Comparison of ENCODE assay signal across 15 cellular contexts in the genomic region with DNA sequence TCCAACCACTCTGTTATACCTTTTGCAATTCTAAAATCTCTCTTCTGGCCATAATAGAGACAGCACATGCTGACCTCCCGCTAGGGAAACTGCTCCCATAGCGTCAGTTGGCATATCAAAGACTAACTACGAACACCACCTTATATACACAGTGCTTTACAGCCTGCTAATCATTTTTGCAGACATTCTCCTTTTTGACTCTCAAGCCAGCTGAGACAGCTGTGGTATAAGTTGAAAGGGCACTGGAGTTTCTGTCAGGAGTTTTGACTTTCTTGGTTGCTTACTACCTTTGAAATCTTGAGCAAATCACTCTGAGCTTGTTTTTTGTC.
DNase-seq lines count a peak whose midpoint lies in the region; ATAC-seq and TF ChIP-seq lines count a peak whose summit lies in the region.
"Had no signal": no experiment of that assay in that cellular context is flagged by ENCODE, and none has a peak within 500 bp of the region (broad histone marks: within the 10 kb centered on the region; RNA-seq: fewer than 3 reads in every experiment).

No MANE protein-coding gene starts in this region.

- peaks cover 64% of the 10 kb centered on the region for H3K4me1 ChIP-seq in KMS-11 (ENCODE audit: low read depth, poor library complexity, severe bottlenecking)
- H3K4me1 ChIP-seq in trophoblast cell (ENCODE audit: control insufficient read depth in 1 of 2, insufficient read depth in 2 of 2, low read length in 2 of 2): peaks cover 0 to 5% of the 10 kb centered on the region in 2 experiments
- H3K4me1 ChIP-seq in CD8-positive, alpha-beta T cell (ENCODE audit: insufficient read depth, low read length): no peaks in the 10 kb centered on the region
- H3K4me1 ChIP-seq: gastrocnemius medialis, uterus had no signal

- POLR2A ChIA-PET in CD8-positive, alpha-beta T cell (lab: Charles Lee): no interaction called here

- peaks cover 3% of the 10 kb centered on the region for H3K9me3 ChIP-seq in trophoblast cell (ENCODE audit: insufficient read depth, low read depth, low read length)
- no peaks in the 10 kb centered on the region for H3K9me3 ChIP-seq in CD8-positive, alpha-beta T cell (ENCODE audit: low read length)
- H3K9me3 ChIP-seq: gastrocnemius medialis, uterus had no signal

- no peaks in the 10 kb centered on the region for H3K79me1 ChIP-seq in trophoblast cell (ENCODE audit: low read length)

- no peak overlapping the region for H4K12ac ChIP-seq in trophoblast cell (ENCODE audit: low read depth, low read length)

- peak overlapping the region; percentile 69 for H3K4me2 ChIP-seq in KMS-11
- no peak overlapping the region for H3K4me2 ChIP-seq in trophoblast cell (ENCODE audit: low read length)

- ATAC-seq in activated T-cell treated with anti-CD3 and anti-CD28 coated beads, Interleukin-2, amount 50 U/mL, for 72 hours (replicated peaks in 1 of 2): peak; percentile 50 to 56
- no peak for ATAC-seq in activated T-cell treated with anti-CD3 and anti-CD28 coated beads, Interleukin-2, amount 50 U/mL, for 4 hours
- ATAC-seq in HG02623 (IDR thresholded peaks at IDR 0.05; ENCODE audit: unreplicated experiment): peak; percentile 15
- no peak for ATAC-seq in CD8-positive, alpha-beta T cell
- ATAC-seq: gastrocnemius medialis had no signal

- H3K4me1 Mint-ChIP-seq in activated T-cell treated with anti-CD3 and anti-CD28 coated beads, Interleukin-2, amount 50 U/mL, for 72 hours (ENCODE audit: low read depth): peaks cover 33% of the 10 kb centered on the region
- H3K4me1 Mint-ChIP-seq in activated T-cell treated with anti-CD3 and anti-CD28 coated beads, Interleukin-2, amount 50 U/mL, for 4 hours (ENCODE audit: low read depth): peaks cover 12% of the 10 kb centered on the region
- H3K4me1 Mint-ChIP-seq in CD8-positive, alpha-beta T cell (ENCODE audit: low read depth): peaks cover 7% of the 10 kb centered on the region
- H3K4me1 Mint-ChIP-seq: endodermal cell had no signal

- no peak overlapping the region for H2BK5ac ChIP-seq in trophoblast cell (ENCODE audit: low read depth, low read length, poor library complexity)

- peaks cover 1 to 11% of the 10 kb centered on the region in 2 donors for H3K36me3 Mint-ChIP-seq in activated T-cell treated with anti-CD3 and anti-CD28 coated beads, Interleukin-2, amount 50 U/mL, for 72 hours (ENCODE audit: insufficient read depth in 2 of 2)
- no peaks in the 10 kb centered on the region for H3K36me3 Mint-ChIP-seq in activated T-cell treated with anti-CD3 and anti-CD28 coated beads, Interleukin-2, amount 50 U/mL, for 4 hours (ENCODE audit: insufficient read depth)
- no peaks in the 10 kb centered on the region for H3K36me3 Mint-ChIP-seq in CD8-positive, alpha-beta T cell

- peak overlapping the region; percentile 43 to 44 for H3K4me3 Mint-ChIP-seq in activated T-cell treated with anti-CD3 and anti-CD28 coated beads, Interleukin-2, amount 50 U/mL, for 72 hours
- no peak overlapping the region for H3K4me3 Mint-ChIP-seq in activated T-cell treated with anti-CD3 and anti-CD28 coated beads, Interleukin-2, amount 50 U/mL, for 4 hours
- no peak overlapping the region for H3K4me3 Mint-ChIP-seq in CD8-positive, alpha-beta T cell
- H3K4me3 Mint-ChIP-seq: endodermal cell had no signal

- no peak overlapping the region for H4K8ac ChIP-seq in trophoblast cell (ENCODE audit: low read depth, low read length)

- H3K18ac ChIP-seq in trophoblast cell (ENCODE audit: low read length): no peak overlapping the region

- no peak overlapping the region for H2AK5ac ChIP-seq in trophoblast cell (ENCODE audit: low read length)

- H3K79me2 ChIP-seq in KMS-11 (ENCODE audit: insufficient read depth, low read depth) (no peaks in the 10 kb centered on the region), trophoblast cell (ENCODE audit: control insufficient read depth, insufficient read depth, low read length, poor library complexity) (no peaks in the 10 kb centered on the region)

- no CpG with 5 or more reads among the region's 3 CpGs for WGBS in trophoblast cell (ENCODE audit: extremely low coverage, insufficient coverage, insufficient read length)

- intact Hi-C loops in CD8-positive, alpha-beta T cell (cut with DNase I, micrococcal nuclease): no loop called here

- H4K91ac ChIP-seq in trophoblast cell (ENCODE audit: low read depth, low read length): no peak overlapping the region

- TF ChIP-seq CTCF in KMS-11 (conservative IDR thresholded peaks at IDR 0.05; ENCODE audit: low read depth, low read length): no peak
- TF ChIP-seq CTCF in CD8-positive, alpha-beta T cell (IDR thresholded peaks at IDR 0.05): no peak

- H3K9ac ChIP-seq in KMS-11 (peak overlapping the region; percentile 70), trophoblast cell (ENCODE audit: low read length) (no peak overlapping the region)

- peak overlapping the region; percentile 74 for H2AFZ ChIP-seq in KMS-11 (ENCODE audit: low read depth)
- H2AFZ ChIP-seq in trophoblast cell (ENCODE audit: insufficient read depth, low read length, poor library complexity): no peak overlapping the region

- no peak overlapping the region for H2BK120ac ChIP-seq in trophoblast cell (ENCODE audit: insufficient read depth, low read length, poor library complexity)

- no peaks in the 10 kb centered on the region for H3K36me3 ChIP-seq in KMS-11 (ENCODE audit: insufficient read depth)
- H3K36me3 ChIP-seq in trophoblast cell (ENCODE audit: control insufficient read depth in 1 of 2, insufficient read depth in 2 of 2, low read length in 2 of 2): no peaks in the 10 kb centered on the region
- no peaks in the 10 kb centered on the region for H3K36me3 ChIP-seq in CD8-positive, alpha-beta T cell (ENCODE audit: insufficient read depth, low read length)
- H3K36me3 ChIP-seq: cardiac muscle cell, gastrocnemius medialis, uterus had no signal

- H3K27ac ChIP-seq in KMS-11: peak overlapping the region; percentile 95
- H3K27ac ChIP-seq in trophoblast cell (ENCODE audit: low read depth, low read length): no peak overlapping the region
- H3K27ac ChIP-seq in CD8-positive, alpha-beta T cell (ENCODE audit: low read depth, low read length): no peak overlapping the region
- H3K27ac ChIP-seq: cardiac muscle cell, gastrocnemius medialis, uterus had no signal

- H3K27me3 Mint-ChIP-seq in activated T-cell treated with anti-CD3 and anti-CD28 coated beads, Interleukin-2, amount 50 U/mL, for 72 hours (ENCODE audit: low read depth): peaks cover 28% of the 10 kb centered on the region
- peaks cover 7% of the 10 kb centered on the region for H3K27me3 Mint-ChIP-seq in activated T-cell treated with anti-CD3 and anti-CD28 coated beads, Interleukin-2, amount 50 U/mL, for 4 hours (ENCODE audit: low read depth)
- peaks cover 17% of the 10 kb centered on the region for H3K27me3 Mint-ChIP-seq in CD8-positive, alpha-beta T cell (ENCODE audit: low read depth)

- DNase-seq in activated T-cell treated with anti-CD3 and anti-CD28 coated beads, Interleukin-2, amount 50 U/mL, for 72 hours: no peak
- DNase-seq in activated T-cell treated with anti-CD3 and anti-CD28 coated beads, Interleukin-2, amount 50 U/mL, for 4 hours: no peak
- no peak for DNase-seq in SIG-M5 treated with dmso at 0.1 percent for 504 hours (lab: John Stamatoyannopoulos, UW; ENCODE audit: unreplicated experiment)
- no peak for DNase-seq in germinal center (ENCODE audit: low spot score)
- DNase-seq in trophoblast cell: no peak
- no peak for DNase-seq in CD8-positive, alpha-beta T cell
- DNase-seq: activated CD4-positive, alpha-beta T cell treated with anti-CD3 and anti-CD28 coated beads, Interleukin-2, amount 50 U/mL, for 4 hours; DMS153; endodermal cell; gastrocnemius medialis; NCI-H2081; uterus had no signal

- H3K23ac ChIP-seq in trophoblast cell (ENCODE audit: low read length): no peak overlapping the region

- H3K4ac ChIP-seq in trophoblast cell (ENCODE audit: low read depth, low read length): no peak overlapping the region

- H4K20me1 ChIP-seq in KMS-11 (ENCODE audit: insufficient read depth): no peaks in the 10 kb centered on the region

- H3K14ac ChIP-seq in trophoblast cell (ENCODE audit: low read length): no peak overlapping the region

- peak overlapping the region; percentile 6 for H3K27ac Mint-ChIP-seq in activated T-cell treated with anti-CD3 and anti-CD28 coated beads, Interleukin-2, amount 50 U/mL, for 72 hours
- no peak overlapping the region for H3K27ac Mint-ChIP-seq in CD8-positive, alpha-beta T cell
- H3K27ac Mint-ChIP-seq: endodermal cell had no signal

- no peak overlapping the region for H3K4me3 ChIP-seq in KMS-11 (IDR thresholded peaks at IDR 0.05; ENCODE audit: insufficient read depth, low read depth, low read length)
- no peak overlapping the region for H3K4me3 ChIP-seq in trophoblast cell (ENCODE audit: low read depth, low read length)
- no peak overlapping the region for H3K4me3 ChIP-seq in CD8-positive, alpha-beta T cell (ENCODE audit: low read depth, low read length)
- H3K4me3 ChIP-seq: cardiac muscle cell, gastrocnemius medialis, uterus had no signal

- H3K9me3 Mint-ChIP-seq in activated T-cell treated with anti-CD3 and anti-CD28 coated beads, Interleukin-2, amount 50 U/mL, for 72 hours: peaks cover 0 to 1% of the 10 kb centered on the region in 2 donors
- no peaks in the 10 kb centered on the region for H3K9me3 Mint-ChIP-seq in activated T-cell treated with anti-CD3 and anti-CD28 coated beads, Interleukin-2, amount 50 U/mL, for 4 hours
- peaks cover 4% of the 10 kb centered on the region for H3K9me3 Mint-ChIP-seq in CD8-positive, alpha-beta T cell

- H3K27me3 ChIP-seq in KMS-11 (ENCODE audit: insufficient read depth, low read depth) (no peaks in the 10 kb centered on the region), trophoblast cell (ENCODE audit: insufficient read depth, low read length) (no peaks in the 10 kb centered on the region)
- H3K27me3 ChIP-seq in CD8-positive, alpha-beta T cell (ENCODE audit: insufficient read depth, low read length): no peaks in the 10 kb centered on the region
- H3K27me3 ChIP-seq: gastrocnemius medialis, uterus had no signal

- no peak overlapping the region for H2BK12ac ChIP-seq in trophoblast cell (ENCODE audit: low read length)

- CTCF ChIA-PET in CD8-positive, alpha-beta T cell (lab: Charles Lee): interaction anchor here (1.3 kb wide), 1 partner anchor 10 kb away, joined by 3 read pairs; no protein-coding TSS in a partner anchor

Comparison
In these comparisons a context has a peak if more than half of its experiments do, and no peak if none do; other contexts are left out.
1. ATAC-seq: peak in activated T-cell treated with anti-CD3 and anti-CD28 coated beads, Interleukin-2, amount 50 U/mL, for 72 hours (2 of 2) and HG02623 (single experiment); none in activated T-cell treated with anti-CD3 and anti-CD28 coated beads, Interleukin-2, amount 50 U/mL, for 4 hours (0 of 2) and CD8-positive, alpha-beta T cell (single experiment).
2. H3K4me3 Mint-ChIP-seq: peak in activated T-cell treated with anti-CD3 and anti-CD28 coated beads, Interleukin-2, amount 50 U/mL, for 72 hours (2 of 2); none in activated T-cell treated with anti-CD3 and anti-CD28 coated beads, Interleukin-2, amount 50 U/mL, for 4 hours (single experiment) and CD8-positive, alpha-beta T cell (single experiment).